Comparison of ENCODE assay signal across 8 cellular contexts in the genomic region with DNA sequence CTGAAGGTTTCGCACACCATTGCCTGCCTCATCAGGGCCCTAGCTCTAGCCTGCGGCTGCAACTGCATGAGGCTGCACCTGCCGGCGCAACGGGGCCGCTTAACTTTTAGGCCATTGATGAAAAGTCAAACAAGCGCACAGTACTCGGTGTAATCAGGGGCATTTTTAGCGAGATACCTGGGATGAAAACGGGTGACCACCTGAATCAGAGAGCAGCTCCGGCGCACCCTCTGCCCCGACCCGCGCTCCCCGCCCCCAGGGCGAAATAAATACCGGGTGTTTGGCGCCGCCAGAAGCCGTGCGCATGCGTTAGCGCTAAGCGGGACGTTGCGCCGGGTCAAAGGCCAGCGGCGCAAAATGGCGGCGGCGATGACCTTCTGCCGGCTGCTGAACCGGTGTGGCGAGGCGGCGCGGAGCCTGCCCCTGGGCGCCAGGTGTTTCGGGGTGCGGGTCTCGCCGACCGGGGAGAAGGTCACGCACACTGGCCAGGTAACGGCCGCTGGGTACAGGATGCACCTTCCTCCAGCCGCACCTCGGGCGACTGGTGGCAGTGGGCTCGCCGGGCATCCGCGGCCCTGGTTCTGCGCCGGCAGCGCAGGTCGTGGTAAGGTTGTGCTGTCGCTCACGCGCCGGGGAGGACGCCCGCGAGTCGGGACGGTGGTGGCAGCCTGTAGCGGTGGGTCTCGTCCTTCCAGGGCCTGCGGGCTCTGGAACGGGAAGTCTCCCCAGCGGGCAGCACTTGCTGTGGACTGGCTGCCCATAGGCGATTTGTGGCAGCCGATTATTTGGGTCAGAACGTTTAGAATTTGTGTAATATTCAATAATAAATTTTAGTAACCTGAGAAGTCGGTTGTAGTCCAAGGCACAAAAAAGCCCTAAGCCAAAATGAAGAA. TPM values are rescaled to one million over a fixed set of nuclear protein-coding genes. Genes with fewer than 3 reads are reported as not detected.
DNase-seq lines count a peak whose midpoint lies in the region; ATAC-seq and TF ChIP-seq lines count a peak whose summit lies in the region.

A gene (plus strand): TSS at position 347 of the 893 bp plus-strand sequence. CDS start 11 bp downstream, at position 358.

- H3K27ac Mint-ChIP-seq in activated CD4-positive, alpha-beta memory T cell treated with anti-CD3 and anti-CD28 coated beads, Interleukin-2, amount 10 ng/mL, durations not matched to agents 7 days and 5 days = peak within 1 kb of the TSS; percentile 99

- ATAC-seq in HG03439 (IDR thresholded peaks at IDR 0.05; ENCODE audit: unreplicated experiment) (peak; percentile 57), lung (ENCODE audit: insufficient read depth, low FRiP score) (peak; percentile 68)

- peak within 1 kb of the TSS; percentile 89 to 97 for H3K27ac ChIP-seq in lung (ENCODE audit: low read depth in 1 of 2, low read length in 1 of 2)

- H3K27me3 Mint-ChIP-seq in activated CD4-positive, alpha-beta memory T cell treated with anti-CD3 and anti-CD28 coated beads, Interleukin-2, amount 10 ng/mL, durations not matched to agents 7 days and 5 days = no peaks in the 10 kb centered on the region

- H3K4me3 ChIP-seq in BJ (ENCODE audit: low read depth, low read length) (peak within 1 kb of the TSS; percentile 90), lung (peak within 1 kb of the TSS; percentile 93)

- H3K4me1 Mint-ChIP-seq in activated CD4-positive, alpha-beta memory T cell treated with anti-CD3 and anti-CD28 coated beads, Interleukin-2, amount 10 ng/mL, durations not matched to agents 7 days and 5 days = peaks cover 48% of the 10 kb centered on the region

- 0 to 1% methylated on average over 66 to 77 of the region's 77 CpGs for WGBS in lung, 2 donors

- DNase-seq in BJ (ENCODE audit: low read depth) (no peak), GM19238 (ENCODE audit: insufficient read length, low spot score) (peak; percentile 77), NCI-H748 (lab: John Stamatoyannopoulos, UW; ENCODE audit: unreplicated experiment) (peak; percentile 96), lung (ENCODE audit: low spot score) (peak; percentile 81)
- peak; percentile 83 for DNase-seq in activated CD4-positive, alpha-beta memory T cell treated with anti-CD3 and anti-CD28 coated beads, Interleukin-2, amount 10 ng/mL, durations not matched to agents 7 days and 5 days
- DNase-seq in effector CD4-positive, alpha-beta T cell = peak; percentile 75
- DNase-seq in stimulated activated CD4-positive, alpha-beta T cell treated with anti-CD3 and anti-CD28 coated beads, TNF-alpha, amount 100 ng/mL, for 24 hours (ENCODE audit: low read depth in 3 of 3) = peak; percentile 64 to 76 (median 68)

- H3K4me3 Mint-ChIP-seq in activated CD4-positive, alpha-beta memory T cell treated with anti-CD3 and anti-CD28 coated beads, Interleukin-2, amount 10 ng/mL, durations not matched to agents 7 days and 5 days = peak within 1 kb of the TSS; percentile 100

- POLR2A ChIA-PET in BJ (lab: Charles Lee) = no interaction called here
- POLR2A ChIA-PET in activated CD4-positive, alpha-beta memory T cell treated with anti-CD3 and anti-CD28 coated beads, Interleukin-2, amount 10 ng/mL, durations not matched to agents 7 days and 5 days (lab: Charles Lee) = interaction anchor here (1.0 to 4.1 kb wide), 8 partner anchors 8 to 1530 kb away, joined by 3 to 46 read pairs (median 3); a partner anchor contains a TSS

- H3K36me3 ChIP-seq in BJ (ENCODE audit: control insufficient read depth, insufficient read depth, low read length) (peaks cover 32% of the 10 kb centered on the region), lung (ENCODE audit: control insufficient read depth in 2 of 2, insufficient read depth in 2 of 2, low read length in 2 of 2) (peaks cover 8 to 40% of the 10 kb centered on the region in 2 donors)

- no peaks in the 10 kb centered on the region for H3K9me3 Mint-ChIP-seq in activated CD4-positive, alpha-beta memory T cell treated with anti-CD3 and anti-CD28 coated beads, Interleukin-2, amount 10 ng/mL, durations not matched to agents 7 days and 5 days

- no peaks in the 10 kb centered on the region for H3K27me3 ChIP-seq in BJ (ENCODE audit: control insufficient read depth, insufficient read depth, low read length)
- H3K27me3 ChIP-seq in lung (ENCODE audit: control insufficient read depth, insufficient read depth) = no peaks in the 10 kb centered on the region

- no peak for TF ChIP-seq CTCF in BJ (IDR thresholded peaks at IDR 0.05; ENCODE audit: insufficient read depth, low read depth, low read length)
- no peak for TF ChIP-seq CTCF in lung (IDR thresholded peaks at IDR 0.05; ENCODE audit: control extremely low read depth, extremely low read depth)

- CTCF ChIA-PET in BJ (lab: Yijun Ruan, JAX) = interaction anchor here (0.6 to 2.7 kb wide), 3 partner anchors 37 to 261 kb away, joined by 3 to 8 read pairs (median 4); no protein-coding TSS in a partner anchor
- CTCF ChIA-PET in activated CD4-positive, alpha-beta memory T cell treated with anti-CD3 and anti-CD28 coated beads, Interleukin-2, amount 10 ng/mL, durations not matched to agents 7 days and 5 days (lab: Charles Lee) = interaction anchor here (0.7 to 1.0 kb wide), 2 partner anchors 9 to 14 kb away, joined by 3 read pairs; no protein-coding TSS in a partner anchor

- peaks cover 62% of the 10 kb centered on the region for H3K36me3 Mint-ChIP-seq in activated CD4-positive, alpha-beta memory T cell treated with anti-CD3 and anti-CD28 coated beads, Interleukin-2, amount 10 ng/mL, durations not matched to agents 7 days and 5 days (ENCODE audit: low read depth)

- H3K9me3 ChIP-seq in lung (ENCODE audit: control insufficient read depth in 2 of 2, insufficient read depth in 1 of 2, low read length in 1 of 2) = peaks cover 0 to 2% of the 10 kb centered on the region in 2 donors

- peaks cover 3 to 15% of the 10 kb centered on the region in 2 donors for H3K4me1 ChIP-seq in lung (ENCODE audit: control insufficient read depth in 2 of 2, insufficient read depth in 2 of 2, low read length in 2 of 2)

RNA-seq across cellular contexts. Expression of the gene that starts here (rescaled TPM):
- 26.6 and 34.1 TPM in 2 replicates for polyA plus RNA-seq in BJ (2011; rRNA removed)
- 10.2 and 10.4 TPM in 2 replicates for polyA minus RNA-seq in BJ (2011; rRNA and poly(A)+ RNA removed)
- total RNA-seq in activated CD4-positive, alpha-beta memory T cell treated with anti-CD3 and anti-CD28 coated beads, Interleukin-2, amount 10 ng/mL, durations not matched to agents 7 days and 5 days = 10 to 100 TPM; 25.4 to 29.2 TPM
- total RNA-seq in lung = 10 to 100 TPM; 18.0 to 38.4 TPM
- polyA plus RNA-seq in lung = 10 to 100 TPM; 40.9 to 67.9 TPM
